ENCODE assay signal across 8 cellular contexts in genomic region chr10:101829561-101830315, GRCh38. TPM values are rescaled to one million over a fixed set of nuclear protein-coding genes. Genes with fewer than 3 reads are reported as not detected.
DNase-seq lines count a peak whose midpoint lies in the region; ATAC-seq, FAIRE-seq and TF ChIP-seq lines count a peak whose summit lies in the region.

No MANE protein-coding gene starts in this region.

- H3K23me2 ChIP-seq in H1 (ENCODE audit: low read depth, low read length) = peaks cover 12% of the 10 kb centered on the region

- H2BK20ac ChIP-seq in H1 (ENCODE audit: low read length) = no peak overlapping the region

- H3K27me3 ChIP-seq in H1 (replicated peaks in 1 of 4; ENCODE audit: control insufficient read depth in 3 of 4, extremely low read depth in 1 of 4, insufficient read depth in 3 of 4, low read length in 3 of 4) (no peaks in the 10 kb centered on the region), tibial artery (no peaks in the 10 kb centered on the region), PC-9 (ENCODE audit: insufficient read depth, low read depth) (no peaks in the 10 kb centered on the region)

- H3K9me3 ChIP-seq in A549 (no peaks in the 10 kb centered on the region), H1 (ENCODE audit: insufficient read depth in 2 of 2, low read depth in 1 of 2, low read length in 1 of 2) (no peaks in the 10 kb centered on the region), tibial artery (no peaks in the 10 kb centered on the region), PC-9 (ENCODE audit: insufficient read depth, low read depth) (no peaks in the 10 kb centered on the region)

- TF ChIP-seq RAD21 in A549 (conservative IDR thresholded peaks at IDR 0.05 in 1 of 2, IDR thresholded peaks at IDR 0.05 in 1 of 2) (no peak), H1 (IDR thresholded peaks at IDR 0.05 in 1 of 2, conservative IDR thresholded peaks at IDR 0.05 in 1 of 2; ENCODE audit: low read depth in 2 of 2, low read length in 2 of 2) (no peak)

- no peak overlapping the region for H3K4ac ChIP-seq in H1 (replicated peaks; ENCODE audit: insufficient read length, low read depth, low read length)

- H3K18ac ChIP-seq in H1 (ENCODE audit: extremely low read depth, low read length) = no peak overlapping the region

- ATAC-seq in A549 (no peak), GM19395 (IDR thresholded peaks at IDR 0.05; ENCODE audit: unreplicated experiment) (peak; percentile 31), naive B cell (ENCODE audit: low read depth in 2 of 2) (peak; percentile 60 to 62)

- TF ChIP-seq EP300 in A549 (IDR thresholded peaks at IDR 0.05) (no peak), H1 (IDR thresholded peaks at IDR 0.05; ENCODE audit: borderline replicate concordance in 1 of 2, low read depth in 2 of 2, low read length in 2 of 2) (no peak)

- no peaks in the 10 kb centered on the region for H3K27me3 Mint-ChIP-seq in IgD-negative memory B cell
- H3K27me3 Mint-ChIP-seq in activated CD4-positive, alpha-beta memory T cell treated with anti-CD3 and anti-CD28 coated beads, Interleukin-2, amount 10 ng/mL, durations not matched to agents 7 days and 5 days = no peaks in the 10 kb centered on the region
- H3K27me3 Mint-ChIP-seq in naive B cell = no peaks in the 10 kb centered on the region

- TF ChIP-seq POLR2A in A549 (IDR thresholded peaks at IDR 0.05; ENCODE audit: low read length) (no peak), H1 (IDR thresholded peaks at IDR 0.05; ENCODE audit: control extremely low read depth in 1 of 2, low read depth in 2 of 2, low read length in 2 of 2) (no peak)

- peaks cover 6 to 32% (median 23%) of the 10 kb centered on the region in 3 donors for H3K4me1 Mint-ChIP-seq in IgD-negative memory B cell
- peaks cover 50% of the 10 kb centered on the region for H3K4me1 Mint-ChIP-seq in activated CD4-positive, alpha-beta memory T cell treated with anti-CD3 and anti-CD28 coated beads, Interleukin-2, amount 10 ng/mL, durations not matched to agents 7 days and 5 days
- H3K4me1 Mint-ChIP-seq in naive B cell = peaks cover 44 to 57% (median 45%) of the 10 kb centered on the region in 3 donors

- H2AFZ ChIP-seq in H1 (ENCODE audit: low read length) = no peak overlapping the region
- H2AFZ ChIP-seq in PC-9 = no peak overlapping the region

- no peak overlapping the region for H3K23ac ChIP-seq in H1 (ENCODE audit: insufficient read length)

- CTCF ChIA-PET in A549 (lab: Yijun Ruan, JAX) = interaction anchor here (0.5 kb wide), 2 partner anchors 51 to 511 kb away, joined by 3 to 4 read pairs; no protein-coding TSS in a partner anchor
- CTCF ChIA-PET in activated CD4-positive, alpha-beta memory T cell treated with anti-CD3 and anti-CD28 coated beads, Interleukin-2, amount 10 ng/mL, durations not matched to agents 7 days and 5 days (lab: Charles Lee) = interaction anchor here (1.0 to 4.1 kb wide), 3 partner anchors 9 to 11 kb away, joined by 3 to 28 read pairs (median 11); no protein-coding TSS in a partner anchor
- CTCF ChIA-PET in H1 (lab: Charles Lee; ENCODE audit: partially characterized antibody) = interaction anchor here (0.8 to 4.3 kb wide), 3 partner anchors 11 to 604 kb away, joined by 3 to 24 read pairs (median 4); no protein-coding TSS in a partner anchor
- CTCF ChIA-PET in PC-9 (lab: Charles Lee) = no interaction called here

- H3K4me1 ChIP-seq in A549 (peaks cover 18% of the 10 kb centered on the region), H1 (replicated peaks in 1 of 4; ENCODE audit: control insufficient read depth in 3 of 4, insufficient read depth in 4 of 4, low read length in 3 of 4) (peaks cover 7 to 21% (median 15%) of the 10 kb centered on the region in 4 experiments), tibial artery (peaks cover 0 to 27% (median 19%) of the 10 kb centered on the region in 4 donors), PC-9 (replicated peaks; ENCODE audit: insufficient read depth) (0 out of 2 replicates have a peak, but pooled peaks cover 9% of the 10 kb centered on the region)

- no peak overlapping the region for H4K5ac ChIP-seq in H1 (ENCODE audit: insufficient read length, low read depth, low read length)

- H3K36me3 ChIP-seq in H1 (ENCODE audit: control insufficient read depth in 2 of 4, insufficient read depth in 4 of 4, low read length in 3 of 4) (no peaks in the 10 kb centered on the region; a peak in 1 of 8 replicates), tibial artery (no peaks in the 10 kb centered on the region), PC-9 (ENCODE audit: low read depth) (no peaks in the 10 kb centered on the region)

- H2BK5ac ChIP-seq in H1 (ENCODE audit: low read depth, low read length) = no peak overlapping the region

- peaks cover 2% of the 10 kb centered on the region; the same call in 1 of the 2 replicates for H3K79me1 ChIP-seq in H1 (ENCODE audit: low read depth, low read length)

- H3K79me2 ChIP-seq in H1 (ENCODE audit: control insufficient read depth in 1 of 2, insufficient read depth in 2 of 2, low read length in 2 of 2) (no peaks in the 10 kb centered on the region), PC-9 (ENCODE audit: low read depth) (no peaks in the 10 kb centered on the region)

- no peak for TF ChIP-seq CTCF in A549 (IDR thresholded peaks at IDR 0.05)
- TF ChIP-seq CTCF in H1 (IDR thresholded peaks at IDR 0.05; ENCODE audit: control extremely low read depth in 1 of 3, insufficient read depth in 1 of 3, low read depth in 1 of 3, low read length in 3 of 3) = no peak
- no peak for TF ChIP-seq CTCF in tibial artery (IDR thresholded peaks at IDR 0.05)
- no peak for TF ChIP-seq CTCF in PC-9 (conservative IDR thresholded peaks at IDR 0.05)

- intact Hi-C loops in tibial artery (cut with DNase I; ENCODE audit: low total_unique reads) (no loop called here), PC-9 (cut with micrococcal nuclease; ENCODE audit: unreplicated experiment) (no loop called here)

- no peak overlapping the region for H3K14ac ChIP-seq in H1 (ENCODE audit: insufficient read length)

- no peak overlapping the region for H2AK5ac ChIP-seq in H1 (ENCODE audit: low read depth, low read length)

- no TSS peak for BruUV-seq in PC-9 (replicated peaks; lab: Mats Ljungman, UMichigan)

- H2BK120ac ChIP-seq in H1 (replicated peaks; ENCODE audit: low read depth, low read length) = no peak overlapping the region

- no peak overlapping the region for H2BK15ac ChIP-seq in H1 (ENCODE audit: low read length)

- POLR2A ChIA-PET in A549 (lab: Yijun Ruan, JAX) = interaction anchor here (1.0 to 1.9 kb wide), 2 partner anchors 11 to 12 kb away, joined by 6 to 9 read pairs; partner anchors contain the start of gene OGA
- POLR2A ChIA-PET in activated CD4-positive, alpha-beta memory T cell treated with anti-CD3 and anti-CD28 coated beads, Interleukin-2, amount 10 ng/mL, durations not matched to agents 7 days and 5 days (lab: Charles Lee) = interaction anchor here (12.7 kb wide), 1 partner anchor 13 kb away, joined by 173 read pairs; the partner anchor contains the start of gene OGA
- POLR2A ChIA-PET in H1 (lab: Charles Lee; ENCODE audit: partially characterized antibody) = interaction anchor here (0.6 to 9.8 kb wide), 4 partner anchors 11 to 285 kb away, joined by 3 to 100 read pairs (median 8); partner anchors contain the start of gene OGA
- POLR2A ChIA-PET in PC-9 (lab: Charles Lee; ENCODE audit: unreplicated experiment) = interaction anchor here (0.7 kb wide), 1 partner anchor 11 kb away, joined by 9 read pairs; no protein-coding TSS in a partner anchor

- no peak overlapping the region; the same call in 1 of the 2 replicates for H4K8ac ChIP-seq in H1 (ENCODE audit: extremely low read depth, insufficient read depth, low read length)

- no peaks in the 10 kb centered on the region for H3K9me2 ChIP-seq in PC-9 (ENCODE audit: insufficient read depth)

- H2BK12ac ChIP-seq in H1 (ENCODE audit: low read depth, low read length) = no peak overlapping the region

- peak overlapping the region; percentile 78 for H3K4me2 ChIP-seq in A549
- H3K4me2 ChIP-seq in H1 (ENCODE audit: insufficient read depth in 1 of 2, low read depth in 2 of 2, low read length in 2 of 2) = peak overlapping the region; percentile 87 to 94
- H3K4me2 ChIP-seq in PC-9 = no peak overlapping the region

- no peak for FAIRE-seq in A549 (lab: Jason Lieb, UNC)
- FAIRE-seq in H1 (lab: Jason Lieb, UNC) = no peak

- DNase-seq in A549 (ENCODE audit: low read depth in 1 of 2, low spot score in 1 of 2) (no peak), H1 (ENCODE audit: low read depth in 1 of 2, low spot score in 2 of 2) (peak in 1 of 2 experiments; percentile 78), naive B cell (peak; percentile 87), tibial artery (no peak), PC-9 (no peak)
- peak; percentile 66 for DNase-seq in activated CD4-positive, alpha-beta memory T cell treated with anti-CD3 and anti-CD28 coated beads, Interleukin-2, amount 10 ng/mL, durations not matched to agents 7 days and 5 days

- WGBS in A549 (ENCODE audit: missing lambda C conversion rate) = 85% methylated on average over 16 of the region's 31 CpGs
- 12% methylated on average over 12 of the region's 31 CpGs; no CpG with 5 or more reads in 1 of the 2 experiments for WGBS in H1 (ENCODE audit: extremely low coverage in 1 of 2, insufficient coverage in 1 of 2, insufficient read length in 1 of 2, insufficient replicate concordance in 2 of 2, low coverage in 1 of 2, low lambda C conversion rate in 2 of 2, missing lambda C conversion rate in 1 of 2), 2 experiments

- H3K27ac ChIP-seq in A549 = peak overlapping the region; percentile 84 to 94; a peak in 5 of 6 replicates
- no peak overlapping the region for H3K27ac ChIP-seq in H1 (ENCODE audit: low read depth, low read length)
- H3K27ac ChIP-seq in tibial artery = peak overlapping the region; percentile 32 to 57
- H3K27ac ChIP-seq in PC-9 = no peak overlapping the region

- no peaks in the 10 kb centered on the region; the same call in 1 of the 2 replicates for H3F3A ChIP-seq in PC-9 (ENCODE audit: insufficient read depth, low read depth)

- no peak overlapping the region for H4K91ac ChIP-seq in H1 (replicated peaks; ENCODE audit: insufficient read length, low read length)

- H3K4me3 ChIP-seq in A549 (peak overlapping the region; percentile 53; the same call in 2 of the 3 replicates), H1 (ENCODE audit: extremely low read depth in 1 of 4, insufficient read depth in 2 of 4, low read depth in 3 of 4, low read length in 4 of 4) (peak overlapping the region; percentile 44 to 66 (median 48); a peak in 6 of 8 replicates), tibial artery (peak overlapping the region; percentile 49 to 64), PC-9 (no peak overlapping the region)

- H3K9ac ChIP-seq in H1 (replicated peaks in 1 of 4; ENCODE audit: extremely low read depth in 1 of 4, low read depth in 3 of 4, low read length in 3 of 4) = no peak overlapping the region

- H4K20me1 ChIP-seq in H1 (replicated peaks in 1 of 2; ENCODE audit: control insufficient read depth in 1 of 2, insufficient read depth in 2 of 2, low read length in 2 of 2) (peaks cover 4 to 17% of the 10 kb centered on the region in 2 experiments), PC-9 (ENCODE audit: insufficient read depth) (no peaks in the 10 kb centered on the region)

- H3K9me3 Mint-ChIP-seq in IgD-negative memory B cell = no peaks in the 10 kb centered on the region
- no peaks in the 10 kb centered on the region for H3K9me3 Mint-ChIP-seq in activated CD4-positive, alpha-beta memory T cell treated with anti-CD3 and anti-CD28 coated beads, Interleukin-2, amount 10 ng/mL, durations not matched to agents 7 days and 5 days
- peaks cover 0 to 1% (median 0%) of the 10 kb centered on the region in 7 donors for H3K9me3 Mint-ChIP-seq in naive B cell

- H3K56ac ChIP-seq in H1 (replicated peaks; ENCODE audit: insufficient read length, low read depth, low read length) = no peak overlapping the region

- H3K36me3 Mint-ChIP-seq in IgD-negative memory B cell = peaks cover 7% of the 10 kb centered on the region
- H3K36me3 Mint-ChIP-seq in activated CD4-positive, alpha-beta memory T cell treated with anti-CD3 and anti-CD28 coated beads, Interleukin-2, amount 10 ng/mL, durations not matched to agents 7 days and 5 days (ENCODE audit: low read depth) = no peaks in the 10 kb centered on the region
- H3K36me3 Mint-ChIP-seq in naive B cell = peaks cover 0 to 10% of the 10 kb centered on the region in 2 donors

- H3K4me3 Mint-ChIP-seq in IgD-negative memory B cell = peak overlapping the region; percentile 76 to 94 (median 89)
- peak overlapping the region; percentile 76 for H3K4me3 Mint-ChIP-seq in activated CD4-positive, alpha-beta memory T cell treated with anti-CD3 and anti-CD28 coated beads, Interleukin-2, amount 10 ng/mL, durations not matched to agents 7 days and 5 days
- peak overlapping the region; percentile 84 to 96 (median 92) for H3K4me3 Mint-ChIP-seq in naive B cell

- peak overlapping the region; percentile 94 to 99 (median 98) for H3K27ac Mint-ChIP-seq in IgD-negative memory B cell
- peak overlapping the region; percentile 87 for H3K27ac Mint-ChIP-seq in activated CD4-positive, alpha-beta memory T cell treated with anti-CD3 and anti-CD28 coated beads, Interleukin-2, amount 10 ng/mL, durations not matched to agents 7 days and 5 days
- H3K27ac Mint-ChIP-seq in naive B cell = peak overlapping the region; percentile 97 to 100 (median 98)

RNA-seq across cellular contexts. Expression of gene OGA, which starts 11.5 kb away (rescaled TPM):
- polyA plus RNA-seq in A549 (2011; rRNA removed) (79.1 and 84.5 TPM in 2 replicates), A549 (2017; fragmentation: RNase III; extraction: RNeasy Plus Mini Kit Qiagen cat#74134 plus additional on column Dnase treatment) (40.3 to 50.7 TPM (median 46.5 TPM) in 3 replicates), IgD-negative memory B cell (47.8 TPM), H1 (2011; rRNA removed) (18.5 and 31.2 TPM in 2 replicates), naive B cell (ENCODE audit: low read depth in 6 of 6) (10 to 100 TPM; 36.1 to 77.5 (median 61.2) TPM)
- polyA plus RNA-seq in A549 (2012; cell fraction: cytosol; rRNA removed) = 13.2 and 13.9 TPM in 2 replicates
- 21.1 and 34.5 TPM in 2 replicates for polyA plus RNA-seq in A549 (2012; cell fraction: nucleus; rRNA removed)
- 22.5 and 23.8 TPM in 2 replicates for polyA minus RNA-seq in A549 (2011; rRNA and poly(A)+ RNA removed)
- 100 to 1,000 TPM; 142 to 145 TPM for total RNA-seq in activated CD4-positive, alpha-beta memory T cell treated with anti-CD3 and anti-CD28 coated beads, Interleukin-2, amount 10 ng/mL, durations not matched to agents 7 days and 5 days
- total RNA-seq in H1 (2021; fragmentation: NEBNext Ultra II Directional; extraction: Animal tissue kit (Norgen Biotek cat#: 25700)) = 104 and 107 TPM in 2 replicates
- 52.9 TPM for polyA plus RNA-seq in H1 (2011; cell fraction: cytosol; rRNA removed)
- polyA plus RNA-seq in H1 (2011; cell fraction: nucleus; rRNA removed) = 24.2 TPM
- polyA plus RNA-seq in H1 (2012, experiment 1 of 2) = 61.6 to 114 TPM (median 70.9 TPM) in 4 replicates
- 5.0 TPM for polyA plus RNA-seq in H1 (2012, experiment 2 of 2)
- 47.3 TPM for polyA plus RNA-seq in H1 (2013, experiment 1 of 2)
- 43.2 TPM for polyA plus RNA-seq in H1 (2013, experiment 2 of 2)
- polyA minus RNA-seq in H1 (2011; rRNA and poly(A)+ RNA removed) = 74.1 and 83.4 TPM in 2 replicates
- polyA minus RNA-seq in H1 (2011; cell fraction: cytosol; rRNA and poly(A)+ RNA removed) = 56.7 TPM
- 59.1 TPM for polyA minus RNA-seq in H1 (2011; cell fraction: nucleus; rRNA and poly(A)+ RNA removed)
- 79.8 and 82.0 TPM in 2 replicates for total RNA-seq in PC-9 (2021)

RNA-seq across cellular contexts. Expression of gene KCNIP2, which starts 13.9 kb away (rescaled TPM):
- polyA plus RNA-seq in A549 (2011; rRNA removed) (0.88 and 1.3 TPM in 2 replicates), A549 (2017; fragmentation: RNase III; extraction: RNeasy Plus Mini Kit Qiagen cat#74134 plus additional on column Dnase treatment) (1.1 to 1.7 TPM (median 1.3 TPM) in 3 replicates), IgD-negative memory B cell (14.5 TPM), H1 (2011; rRNA removed) (2.7 and 3.5 TPM in 2 replicates), naive B cell (ENCODE audit: low read depth in 6 of 6) (10 to 100 TPM; 12.9 to 56.1 (median 32.8) TPM)
- 0.35 and 0.46 TPM in 2 replicates for polyA plus RNA-seq in A549 (2012; cell fraction: cytosol; rRNA removed)
- 2.2 and 3.2 TPM in 2 replicates for polyA plus RNA-seq in A549 (2012; cell fraction: nucleus; rRNA removed)
- 1.6 and 3.1 TPM in 2 replicates for polyA minus RNA-seq in A549 (2011; rRNA and poly(A)+ RNA removed)
- total RNA-seq in activated CD4-positive, alpha-beta memory T cell treated with anti-CD3 and anti-CD28 coated beads, Interleukin-2, amount 10 ng/mL, durations not matched to agents 7 days and 5 days = 1 to 10 TPM; 2.5 to 2.6 TPM
- 4.7 and 6.0 TPM in 2 replicates for total RNA-seq in H1 (2021; fragmentation: NEBNext Ultra II Directional; extraction: Animal tissue kit (Norgen Biotek cat#: 25700))
- polyA plus RNA-seq in H1 (2011; cell fraction: cytosol; rRNA removed) = 3.2 TPM
- 15.8 TPM for polyA plus RNA-seq in H1 (2011; cell fraction: nucleus; rRNA removed)
- 4.9 to 7.2 TPM (median 5.8 TPM) in 4 replicates for polyA plus RNA-seq in H1 (2012, experiment 1 of 2)
- 2.4 TPM for polyA plus RNA-seq in H1 (2012, experiment 2 of 2)
- 3.4 TPM for polyA plus RNA-seq in H1 (2013, experiment 1 of 2)
- 3.1 TPM for polyA plus RNA-seq in H1 (2013, experiment 2 of 2)
- 3.1 and 6.2 TPM in 2 replicates for polyA minus RNA-seq in H1 (2011; rRNA and poly(A)+ RNA removed)
- 1.8 TPM for polyA minus RNA-seq in H1 (2011; cell fraction: cytosol; rRNA and poly(A)+ RNA removed)
- 2.9 TPM for polyA minus RNA-seq in H1 (2011; cell fraction: nucleus; rRNA and poly(A)+ RNA removed)
- 4.0 and 5.1 TPM in 2 replicates for total RNA-seq in PC-9 (2021)

RNA-seq across cellular contexts. Expression of gene NPM3, which starts 46.5 kb away (rescaled TPM):
- polyA plus RNA-seq in A549 (2011; rRNA removed) = 41.5 and 45.0 TPM in 2 replicates
- polyA plus RNA-seq in A549 (2012; cell fraction: cytosol; rRNA removed) = 160 and 182 TPM in 2 replicates
- polyA plus RNA-seq in A549 (2012; cell fraction: nucleus; rRNA removed) = 131 and 168 TPM in 2 replicates
- polyA plus RNA-seq in A549 (2017; fragmentation: RNase III; extraction: RNeasy Plus Mini Kit Qiagen cat#74134 plus additional on column Dnase treatment) = 96.3 to 101 TPM (median 99.1 TPM) in 3 replicates
- 55.0 and 61.2 TPM in 2 replicates for polyA minus RNA-seq in A549 (2011; rRNA and poly(A)+ RNA removed)
- polyA plus RNA-seq in IgD-negative memory B cell = 2.9 TPM
- 10 to 100 TPM; 26.6 to 26.7 TPM for total RNA-seq in activated CD4-positive, alpha-beta memory T cell treated with anti-CD3 and anti-CD28 coated beads, Interleukin-2, amount 10 ng/mL, durations not matched to agents 7 days and 5 days
- total RNA-seq in H1 (2021; fragmentation: NEBNext Ultra II Directional; extraction: Animal tissue kit (Norgen Biotek cat#: 25700)) = 175 and 177 TPM in 2 replicates
- 127 and 218 TPM in 2 replicates for polyA plus RNA-seq in H1 (2011; rRNA removed)
- 212 TPM for polyA plus RNA-seq in H1 (2011; cell fraction: cytosol; rRNA removed)
- polyA plus RNA-seq in H1 (2011; cell fraction: nucleus; rRNA removed) = 161 TPM
- polyA plus RNA-seq in H1 (2012, experiment 1 of 2) = 128 to 179 TPM (median 167 TPM) in 4 replicates
- polyA plus RNA-seq in H1 (2012, experiment 2 of 2) = 207 TPM
- polyA plus RNA-seq in H1 (2013, experiment 1 of 2) = 148 TPM
- 152 TPM for polyA plus RNA-seq in H1 (2013, experiment 2 of 2)
- 65.5 and 89.5 TPM in 2 replicates for polyA minus RNA-seq in H1 (2011; rRNA and poly(A)+ RNA removed)
- 40.7 TPM for polyA minus RNA-seq in H1 (2011; cell fraction: cytosol; rRNA and poly(A)+ RNA removed)
- polyA minus RNA-seq in H1 (2011; cell fraction: nucleus; rRNA and poly(A)+ RNA removed) = 29.7 TPM
- 1 to 10 TPM; 2.0 to 5.4 (median 4.2) TPM for polyA plus RNA-seq in naive B cell (ENCODE audit: low read depth in 6 of 6)
- total RNA-seq in PC-9 (2021) = 36.1 and 43.6 TPM in 2 replicates

RNA-seq across cellular contexts. Expression of gene FGF8, which starts 53.8 kb away (rescaled TPM):
- polyA plus RNA-seq in A549 (2011; rRNA removed) = 0.12 TPM in 1 of 2 replicates, not detected in the other
- polyA plus RNA-seq in A549 (2012; cell fraction: cytosol; rRNA removed) = 0.08 and 0.16 TPM in 2 replicates
- 0.67 and 0.77 TPM in 2 replicates for polyA plus RNA-seq in A549 (2012; cell fraction: nucleus; rRNA removed)
- polyA plus RNA-seq in A549 (2017; fragmentation: RNase III; extraction: RNeasy Plus Mini Kit Qiagen cat#74134 plus additional on column Dnase treatment) = not detected in 3 replicates
- polyA minus RNA-seq in A549 (2011; rRNA and poly(A)+ RNA removed) = not detected in 2 replicates
- polyA plus RNA-seq in IgD-negative memory B cell = not detected
- not detected for total RNA-seq in activated CD4-positive, alpha-beta memory T cell treated with anti-CD3 and anti-CD28 coated beads, Interleukin-2, amount 10 ng/mL, durations not matched to agents 7 days and 5 days
- 3.9 and 4.1 TPM in 2 replicates for total RNA-seq in H1 (2021; fragmentation: NEBNext Ultra II Directional; extraction: Animal tissue kit (Norgen Biotek cat#: 25700))
- polyA plus RNA-seq in H1 (2011; rRNA removed) = 1.1 and 1.7 TPM in 2 replicates
- polyA plus RNA-seq in H1 (2011; cell fraction: cytosol; rRNA removed) = 1.5 TPM
- polyA plus RNA-seq in H1 (2011; cell fraction: nucleus; rRNA removed) = 2.1 TPM
- 1.0 to 2.0 TPM (median 1.2 TPM) in 4 replicates for polyA plus RNA-seq in H1 (2012, experiment 1 of 2)
- 0.62 TPM for polyA plus RNA-seq in H1 (2012, experiment 2 of 2)
- polyA plus RNA-seq in H1 (2013, experiment 1 of 2) = 2.9 TPM
- polyA plus RNA-seq in H1 (2013, experiment 2 of 2) = 3.8 TPM
- polyA minus RNA-seq in H1 (2011; rRNA and poly(A)+ RNA removed) = 0.98 and 1.4 TPM in 2 replicates
- polyA minus RNA-seq in H1 (2011; cell fraction: cytosol; rRNA and poly(A)+ RNA removed) = not detected
- 1.4 TPM for polyA minus RNA-seq in H1 (2011; cell fraction: nucleus; rRNA and poly(A)+ RNA removed)
- polyA plus RNA-seq in naive B cell (ENCODE audit: low read depth in 6 of 6) = not detected
- not detected in 2 replicates for total RNA-seq in PC-9 (2021)

Comparison
In these comparisons a context has a peak if more than half of its experiments do, and no peak if none do; other contexts are left out.
1. ATAC-seq: peak in GM19395 (single experiment) and naive B cell (2 of 2); none in A549 (0 of 2).
2. DNase-seq: peak in activated CD4-positive, alpha-beta memory T cell treated with anti-CD3 and anti-CD28 coated beads, Interleukin-2, amount 10 ng/mL, durations not matched to agents 7 days and 5 days (single experiment) and naive B cell (single experiment); none in A549 (0 of 2), tibial artery (0 of 2) and PC-9 (0 of 2).
3. H3K27ac ChIP-seq: peak in A549 (2 of 2) and tibial artery (2 of 2); none in H1 (single experiment) and PC-9 (single experiment).
4. RNA of gene NPM3, which starts 46.5 kb away (polyA plus RNA-seq): 127 to 218 TPM in H1 and 41.5 to 182 TPM in A549; 2.0 to 5.4 TPM in naive B cell and 2.9 TPM in IgD-negative memory B cell (single experiment); every median in the first group is over 4 times any median in the second.
5. Peak in every context shown above with its lines, with median percentiles within 50 percentile points of each other: H3K27ac Mint-ChIP-seq and H3K4me3 Mint-ChIP-seq.